ENCODE assay signal across 7 cellular contexts in genomic region chr6:31499648-31500047, GRCh38. TPM values are rescaled to one million over a fixed set of nuclear protein-coding genes. Genes with fewer than 3 reads are reported as not detected.
"Had no signal": no experiment of that assay in that cellular context is flagged by ENCODE, and none has a peak within 500 bp of the region (broad histone marks: within the 10 kb centered on the region; RNA-seq: fewer than 3 reads in every experiment).

No MANE protein-coding gene starts in this region.

RNA-seq across cellular contexts. Expression of gene MCCD1, which starts 29.1 kb away (rescaled TPM):
- total RNA-seq: activated T-cell treated with anti-CD3 and anti-CD28 coated beads, Interleukin-2, amount 50 U/mL, for 72 hours; epithelial cell of proximal tubule; lower lobe of right lung; omental fat pad; psoas muscle; right lobe of liver; suprapubic skin had no signal
- polyA plus RNA-seq: psoas muscle had no signal
